ENCODE assay signal across 8 cellular contexts in genomic region chr2:96556441-96557330, GRCh38. TPM values are rescaled to one million over a fixed set of nuclear protein-coding genes. Genes with fewer than 3 reads are reported as not detected.
A peak's percentile ranks its signal among the peaks of the same experiment; 100 is the strongest.
DNase-seq lines count a peak whose midpoint lies in the region; ATAC-seq and TF ChIP-seq lines count a peak whose summit lies in the region.

No MANE protein-coding gene starts in this region.

- H3K4me3 ChIP-seq in Karpas-422 (ENCODE audit: low read length) = no peak overlapping the region

- DNase-seq in activated T-cell treated with anti-CD3 and anti-CD28 coated beads for 24 hours (ENCODE audit: low read depth) = peak; percentile 50
- DNase-seq in activated T-cell treated with anti-CD3 and anti-CD28 coated beads for 4 hours = no peak
- DNase-seq in activated CD8-positive, alpha-beta T cell treated with anti-CD3 and anti-CD28 coated beads for 36 hours = peak; percentile 73
- DNase-seq in hepatic stellate cell (ENCODE audit: low spot score) = peak; percentile 48
- no peak for DNase-seq in type B pancreatic cell (ENCODE audit: extremely low spot score, unreplicated experiment)
- DNase-seq in NCI-H1694 (lab: John Stamatoyannopoulos, UW) = no peak
- DNase-seq in Karpas-422 = no peak

- H3K27ac ChIP-seq in Karpas-422 (ENCODE audit: low read length) = no peak overlapping the region

- peaks cover 7% of the 10 kb centered on the region for H3K4me1 ChIP-seq in Karpas-422 (ENCODE audit: low read length)

- H3K36me3 Mint-ChIP-seq in activated CD8-positive, alpha-beta T cell treated with anti-CD3 and anti-CD28 coated beads for 36 hours (ENCODE audit: low read depth) = peaks cover 5% of the 10 kb centered on the region
- H3K36me3 Mint-ChIP-seq in type B pancreatic cell = no peaks in the 10 kb centered on the region

- no peaks in the 10 kb centered on the region for H3K79me2 ChIP-seq in Karpas-422 (ENCODE audit: low read length)

- CTCF ChIA-PET in activated CD8-positive, alpha-beta T cell treated with anti-CD3 and anti-CD28 coated beads for 36 hours (lab: Charles Lee) = interaction anchor here (0.7 to 5.0 kb wide), 3 partner anchors 19 to 149 kb away, joined by 3 to 46 read pairs (median 6); no protein-coding TSS in a partner anchor

- H3K4me3 Mint-ChIP-seq in activated CD8-positive, alpha-beta T cell treated with anti-CD3 and anti-CD28 coated beads for 36 hours = no peak overlapping the region
- H3K4me3 Mint-ChIP-seq in type B pancreatic cell = peak overlapping the region; percentile 23

- peak; percentile 75 for ATAC-seq in activated CD8-positive, alpha-beta T cell treated with anti-CD3 and anti-CD28 coated beads for 36 hours
- ATAC-seq in HG03139 (IDR thresholded peaks at IDR 0.05; ENCODE audit: unreplicated experiment) = no peak

- no peaks in the 10 kb centered on the region for H3K27me3 Mint-ChIP-seq in activated CD8-positive, alpha-beta T cell treated with anti-CD3 and anti-CD28 coated beads for 36 hours
- no peaks in the 10 kb centered on the region for H3K27me3 Mint-ChIP-seq in type B pancreatic cell

- no peaks in the 10 kb centered on the region for H3K9me3 ChIP-seq in Karpas-422 (ENCODE audit: low read length)

- H3K9ac ChIP-seq in Karpas-422 (ENCODE audit: low read length) = no peak overlapping the region

- H4K20me1 ChIP-seq in Karpas-422 (ENCODE audit: insufficient read depth, low read depth, low read length) = no peaks in the 10 kb centered on the region

- H3K27ac Mint-ChIP-seq in activated CD8-positive, alpha-beta T cell treated with anti-CD3 and anti-CD28 coated beads for 36 hours = peak overlapping the region; percentile 40
- peak overlapping the region; percentile 76 for H3K27ac Mint-ChIP-seq in type B pancreatic cell

- POLR2A ChIA-PET in activated CD8-positive, alpha-beta T cell treated with anti-CD3 and anti-CD28 coated beads for 36 hours (lab: Charles Lee) = interaction anchor here (1.6 to 21.9 kb wide), 3 partner anchors 9 to 25 kb away, joined by 4 to 438 read pairs (median 5); partner anchors contain the start of gene ARID5A

- H3K9me3 Mint-ChIP-seq in activated CD8-positive, alpha-beta T cell treated with anti-CD3 and anti-CD28 coated beads for 36 hours = peaks cover 7% of the 10 kb centered on the region
- peaks cover 4% of the 10 kb centered on the region for H3K9me3 Mint-ChIP-seq in type B pancreatic cell

- H3K27me3 ChIP-seq in Karpas-422 (ENCODE audit: low read length) = no peaks in the 10 kb centered on the region

- no peaks in the 10 kb centered on the region for H3K36me3 ChIP-seq in Karpas-422 (ENCODE audit: insufficient read depth, low read length)

- intact Hi-C loops in activated CD8-positive, alpha-beta T cell treated with anti-CD3 and anti-CD28 coated beads for 36 hours (cut with micrococcal nuclease) = no loop called here

- TF ChIP-seq CTCF in activated CD8-positive, alpha-beta T cell treated with anti-CD3 and anti-CD28 coated beads for 36 hours (IDR thresholded peaks at IDR 0.05) = no peak
- no peak for TF ChIP-seq CTCF in type B pancreatic cell (conservative IDR thresholded peaks at IDR 0.05)

- H3K9me2 ChIP-seq in Karpas-422 (replicated peaks; ENCODE audit: insufficient read depth, low read length) = no peaks in the 10 kb centered on the region

- no peak overlapping the region for H3K4me2 ChIP-seq in Karpas-422 (ENCODE audit: low read depth, low read length, poor library complexity, severe bottlenecking)

- H2AFZ ChIP-seq in Karpas-422 (ENCODE audit: low read length) = no peak overlapping the region

- peaks cover 26% of the 10 kb centered on the region for H3K4me1 Mint-ChIP-seq in activated CD8-positive, alpha-beta T cell treated with anti-CD3 and anti-CD28 coated beads for 36 hours (ENCODE audit: low read depth)
- H3K4me1 Mint-ChIP-seq in type B pancreatic cell (ENCODE audit: unreplicated experiment) = peaks cover 11% of the 10 kb centered on the region

RNA-seq across cellular contexts. Expression of gene ARID5A, which starts 20.1 kb away (rescaled TPM):
- total RNA-seq in activated CD8-positive, alpha-beta T cell treated with anti-CD3 and anti-CD28 coated beads for 36 hours = 10 to 100 TPM; 61.5 to 64.3 TPM
- 5.1 and 11.9 TPM in 2 replicates for total RNA-seq in type B pancreatic cell (ENCODE audit: low replicate concordance)
- total RNA-seq in Karpas-422 (2014; rRNA removed; shearing (Covaris generic); ENCODE audit: low replicate concordance) = 1.8 and 2.4 TPM in 2 replicates

RNA-seq across cellular contexts. Expression of gene NEURL3, which starts 51.5 kb away (rescaled TPM):
- under 1 TPM in 1 of 2 experiments, not detected in 1; 0.25 TPM for total RNA-seq in activated CD8-positive, alpha-beta T cell treated with anti-CD3 and anti-CD28 coated beads for 36 hours
- total RNA-seq in type B pancreatic cell (ENCODE audit: low replicate concordance) = 1.1 and 2.5 TPM in 2 replicates
- not detected in 2 replicates for total RNA-seq in Karpas-422 (2014; rRNA removed; shearing (Covaris generic); ENCODE audit: low replicate concordance)

Comparison
In these comparisons a context has a peak if more than half of its experiments do, and no peak if none do; other contexts are left out.
1. DNase-seq: peak in activated T-cell treated with anti-CD3 and anti-CD28 coated beads for 24 hours (single experiment), activated CD8-positive, alpha-beta T cell treated with anti-CD3 and anti-CD28 coated beads for 36 hours (single experiment) and hepatic stellate cell (single experiment); none in activated T-cell treated with anti-CD3 and anti-CD28 coated beads for 4 hours (single experiment), type B pancreatic cell (single experiment), NCI-H1694 (single experiment) and Karpas-422 (single experiment).